In the genomic region with DNA sequence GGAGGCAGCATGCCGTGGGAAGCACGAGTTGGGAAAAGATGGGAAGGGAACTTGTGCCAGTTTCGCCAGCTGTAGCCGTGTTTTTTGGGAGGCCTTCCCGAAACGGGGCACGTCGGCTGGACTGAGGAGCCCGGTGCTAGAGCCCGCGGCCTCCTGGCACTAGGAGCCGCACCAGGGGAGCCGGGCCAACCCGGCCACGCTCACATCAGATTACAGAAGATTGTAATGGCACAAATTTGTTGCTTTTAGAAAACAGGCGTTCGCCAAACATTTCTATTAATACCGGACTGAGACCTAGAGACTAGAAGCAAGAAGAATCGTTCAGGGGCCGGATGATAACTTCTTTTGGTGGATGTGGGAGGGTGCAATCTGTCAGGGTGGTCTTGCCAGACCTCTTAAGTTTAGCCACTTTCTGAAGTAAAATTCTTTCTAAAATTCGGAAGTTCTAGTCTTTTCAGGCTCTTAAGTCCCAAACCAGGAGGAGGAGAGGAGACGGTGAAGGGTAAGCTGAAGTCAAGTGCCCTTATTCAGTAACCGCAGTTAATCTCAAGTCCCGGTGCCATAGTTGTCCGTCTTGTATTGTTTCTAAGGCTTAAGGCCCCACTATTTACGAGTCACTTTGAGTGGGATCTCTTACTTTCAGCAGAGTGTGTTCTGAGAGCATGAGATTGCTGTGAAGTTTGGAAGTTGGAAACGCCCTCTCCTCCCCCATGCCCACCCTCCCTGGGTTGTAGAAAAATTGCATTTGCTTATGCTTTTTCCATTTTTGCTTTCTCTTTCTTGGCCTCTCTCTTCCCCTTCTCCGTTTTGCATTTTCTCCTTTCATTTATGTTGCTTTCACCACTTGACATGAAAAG, we compare ENCODE assay signal across 1 cellular context.
TF ChIP-seq lines count a peak whose summit lies in the region.

No MANE protein-coding gene starts in this region.

TF ChIP-seq in liver, 16 proteins besides CTCF, POLR2A, EP300 and RAD21 (continued from another document):
- TF ChIP-seq, protein P1, sequence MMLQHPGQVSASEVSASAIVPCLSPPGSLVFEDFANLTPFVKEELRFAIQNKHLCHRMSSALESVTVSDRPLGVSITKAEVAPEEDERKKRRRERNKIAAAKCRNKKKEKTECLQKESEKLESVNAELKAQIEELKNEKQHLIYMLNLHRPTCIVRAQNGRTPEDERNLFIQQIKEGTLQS (IDR thresholded peaks at IDR 0.05): no peak
- no peak for TF ChIP-seq FOXA2 (IDR thresholded peaks at IDR 0.05)
- no peak for TF ChIP-seq HNF4A (conservative IDR thresholded peaks at IDR 0.05)
- TF ChIP-seq FOXA1 (IDR thresholded peaks at IDR 0.05): no peak
- no peak for TF ChIP-seq JUND (IDR thresholded peaks at IDR 0.05)
